In genomic region chr2:33498291-33498956, GRCh38 we compare ENCODE assay signal across 10 cellular contexts. TPM values are rescaled to one million over a fixed set of nuclear protein-coding genes. Genes with fewer than 3 reads are reported as not detected.
DNase-seq lines count a peak whose midpoint lies in the region; ATAC-seq and TF ChIP-seq lines count a peak whose summit lies in the region.
"Had no signal": no experiment of that assay in that cellular context is flagged by ENCODE, and none has a peak within 500 bp of the region (broad histone marks: within the 10 kb centered on the region; RNA-seq: fewer than 3 reads in every experiment).

No MANE protein-coding gene starts in this region.

- H3K27ac ChIP-seq in SU-DHL-6 (ENCODE audit: low read depth, low read length) = peak overlapping the region; percentile 97

- ATAC-seq in activated T-cell treated with anti-CD3 and anti-CD28 coated beads, Interleukin-2, amount 50 U/mL, for 72 hours (replicated peaks in 1 of 2) = peak; percentile 44 to 53
- ATAC-seq in HG03066 (IDR thresholded peaks at IDR 0.05; ENCODE audit: low read depth, unreplicated experiment) = peak; percentile 17

- no peaks in the 10 kb centered on the region for H3K9me2 ChIP-seq in SU-DHL-6 (replicated peaks; ENCODE audit: insufficient read depth, low read length)

- H3K27me3 Mint-ChIP-seq in activated T-cell treated with anti-CD3 and anti-CD28 coated beads, Interleukin-2, amount 50 U/mL, for 72 hours (ENCODE audit: low read depth) = peaks cover 24% of the 10 kb centered on the region
- peaks cover 4% of the 10 kb centered on the region for H3K27me3 Mint-ChIP-seq in stimulated activated naive CD8-positive, alpha-beta T cell treated with anti-CD3 and anti-CD28 coated beads, Interleukin-15, Interleukin-2, amounts not matched to agents 100 ng/mL and 50 ng/mL, for 24 hours
- peaks cover 8% of the 10 kb centered on the region for H3K27me3 Mint-ChIP-seq in osteocyte (ENCODE audit: unreplicated experiment)

- H3K27me3 ChIP-seq in SU-DHL-6 (ENCODE audit: low read length) = no peaks in the 10 kb centered on the region

- H3K9ac ChIP-seq in SU-DHL-6 (ENCODE audit: low read length) = peak overlapping the region; percentile 52

- peaks cover 28% of the 10 kb centered on the region for H3K36me3 ChIP-seq in SU-DHL-6 (ENCODE audit: low read length)

- H3F3A ChIP-seq in SU-DHL-6 (ENCODE audit: insufficient read depth) = peaks cover 95% of the 10 kb centered on the region

- H4K20me1 ChIP-seq in SU-DHL-6 (ENCODE audit: low read depth, low read length) = no peaks in the 10 kb centered on the region

- DNase-seq in activated T-cell treated with anti-CD3 and anti-CD28 coated beads, Interleukin-2, amount 50 U/mL, for 72 hours = no peak
- no peak for DNase-seq in activated T-cell treated with anti-CD3 and anti-CD28 coated beads for 4 hours
- DNase-seq in stimulated activated CD4-positive, alpha-beta T cell treated with anti-CD3 and anti-CD28 coated beads, Interleukin-4, amount 100 ng/mL, for 4 hours = no peak
- no peak for DNase-seq in NCI-H187 (lab: John Stamatoyannopoulos, UW)
- DNase-seq in osteocyte (ENCODE audit: extremely low spot score, unreplicated experiment) = no peak
- DNase-seq: NCI-H1092 treated with DMSO at 0.1 percent for 48 hours; stimulated activated CD4-positive, alpha-beta T cell treated with anti-CD3 and anti-CD28 coated beads, Interleukin-2, amount 100 ng/mL, for 48 hours had no signal

- peaks cover 48% of the 10 kb centered on the region for H3K4me1 Mint-ChIP-seq in activated T-cell treated with anti-CD3 and anti-CD28 coated beads, Interleukin-2, amount 50 U/mL, for 72 hours (ENCODE audit: low read depth)
- peaks cover 64% of the 10 kb centered on the region for H3K4me1 Mint-ChIP-seq in stimulated activated naive CD8-positive, alpha-beta T cell treated with anti-CD3 and anti-CD28 coated beads, Interleukin-15, Interleukin-2, amounts not matched to agents 100 ng/mL and 50 ng/mL, for 24 hours (ENCODE audit: low read depth)
- H3K4me1 Mint-ChIP-seq in osteocyte (ENCODE audit: unreplicated experiment) = peaks cover 5% of the 10 kb centered on the region

- H3K4me3 ChIP-seq in SU-DHL-6 (ENCODE audit: insufficient read depth, low read length, poor library complexity, severe bottlenecking) = peak overlapping the region; percentile 16

- no peak overlapping the region for H2AFZ ChIP-seq in SU-DHL-6 (ENCODE audit: low read depth, low read length, severe bottlenecking)

- H3K9me3 Mint-ChIP-seq in activated T-cell treated with anti-CD3 and anti-CD28 coated beads, Interleukin-2, amount 50 U/mL, for 72 hours = no peaks in the 10 kb centered on the region
- peaks cover 7% of the 10 kb centered on the region for H3K9me3 Mint-ChIP-seq in stimulated activated naive CD8-positive, alpha-beta T cell treated with anti-CD3 and anti-CD28 coated beads, Interleukin-15, Interleukin-2, amounts not matched to agents 100 ng/mL and 50 ng/mL, for 24 hours
- H3K9me3 Mint-ChIP-seq in osteocyte (ENCODE audit: unreplicated experiment) = peaks cover 5% of the 10 kb centered on the region

- no peaks in the 10 kb centered on the region for H3K9me3 ChIP-seq in SU-DHL-6 (ENCODE audit: insufficient read depth, low read length)

- TF ChIP-seq CTCF in SU-DHL-6 (IDR thresholded peaks at IDR 0.05; ENCODE audit: insufficient read depth, low read length, poor library complexity, severe bottlenecking) = no peak
- TF ChIP-seq CTCF in osteocyte (IDR thresholded peaks at IDR 0.05) = no peak

- peak overlapping the region; percentile 1 to 38 for H3K4me3 Mint-ChIP-seq in activated T-cell treated with anti-CD3 and anti-CD28 coated beads, Interleukin-2, amount 50 U/mL, for 72 hours
- H3K4me3 Mint-ChIP-seq in stimulated activated naive CD8-positive, alpha-beta T cell treated with anti-CD3 and anti-CD28 coated beads, Interleukin-15, Interleukin-2, amounts not matched to agents 100 ng/mL and 50 ng/mL, for 24 hours = peak overlapping the region; percentile 46
- no peak overlapping the region for H3K4me3 Mint-ChIP-seq in osteocyte (ENCODE audit: unreplicated experiment)

- H3K4me2 ChIP-seq in SU-DHL-6 (ENCODE audit: low read depth, low read length, poor library complexity, severe bottlenecking) = peak overlapping the region; percentile 75

- peaks cover 99% of the 10 kb centered on the region for H3K79me2 ChIP-seq in SU-DHL-6 (ENCODE audit: insufficient read depth, low read length)

- H3K36me3 Mint-ChIP-seq in activated T-cell treated with anti-CD3 and anti-CD28 coated beads, Interleukin-2, amount 50 U/mL, for 72 hours (ENCODE audit: insufficient read depth in 2 of 2) = no peaks in the 10 kb centered on the region
- no peaks in the 10 kb centered on the region for H3K36me3 Mint-ChIP-seq in stimulated activated naive CD8-positive, alpha-beta T cell treated with anti-CD3 and anti-CD28 coated beads, Interleukin-15, Interleukin-2, amounts not matched to agents 100 ng/mL and 50 ng/mL, for 24 hours (ENCODE audit: low read depth)
- H3K36me3 Mint-ChIP-seq in osteocyte (ENCODE audit: unreplicated experiment) = no peaks in the 10 kb centered on the region

- no peak overlapping the region for H3K27ac Mint-ChIP-seq in activated T-cell treated with anti-CD3 and anti-CD28 coated beads, Interleukin-2, amount 50 U/mL, for 72 hours
- H3K27ac Mint-ChIP-seq in stimulated activated naive CD8-positive, alpha-beta T cell treated with anti-CD3 and anti-CD28 coated beads, Interleukin-15, Interleukin-2, amounts not matched to agents 100 ng/mL and 50 ng/mL, for 24 hours = peak overlapping the region; percentile 49
- no peak overlapping the region for H3K27ac Mint-ChIP-seq in osteocyte (ENCODE audit: unreplicated experiment)

RNA-seq across cellular contexts. Expression of gene RASGRP3, which starts 22.0 kb away (rescaled TPM):
- total RNA-seq in activated T-cell treated with anti-CD3 and anti-CD28 coated beads, Interleukin-2, amount 50 U/mL, for 72 hours = 1 to 10 TPM; 3.1 to 3.8 TPM
- total RNA-seq in osteocyte = 2.1 and 3.3 TPM in 2 replicates
